In genomic region chr7:76121044-76121443, GRCh38 we compare ENCODE assay signal across 26 cellular contexts.
A peak's percentile ranks its signal among the peaks of the same experiment; 100 is the strongest.
DNase-seq lines count a peak whose midpoint lies in the region; ATAC-seq, FAIRE-seq and TF ChIP-seq lines count a peak whose summit lies in the region.
"Had no signal": no experiment of that assay in that cellular context is flagged by ENCODE, and none has a peak within 500 bp of the region (broad histone marks: within the 10 kb centered on the region; RNA-seq: fewer than 3 reads in every experiment).

No MANE protein-coding gene starts in this region.

- dilution Hi-C loops in keratinocyte (cut with MboI; ENCODE audit: extremely low pct_ligation_motif_present, low sequenced_read_pairs), result no loop called here

- H3K4me3 Mint-ChIP-seq in activated CD8-positive, alpha-beta memory T cell treated with anti-CD3 and anti-CD28 coated beads, Interleukin-2, amount 10 ng/mL, durations not matched to agents 7 days and 5 days, result no peak overlapping the region
- H3K4me3 Mint-ChIP-seq: B cell; CD14-positive monocyte; CD8-positive, alpha-beta memory T cell had no signal

- H3K36me3 ChIP-seq in HepG2 (replicated peaks in 1 of 2; ENCODE audit: control insufficient read depth in 1 of 2, insufficient read depth in 2 of 2, low read length in 2 of 2), result no peaks in the 10 kb centered on the region
- no peaks in the 10 kb centered on the region for H3K36me3 ChIP-seq in right lobe of liver
- H3K36me3 ChIP-seq in Panc1 (ENCODE audit: control insufficient read depth, insufficient read depth, low read length), result no peaks in the 10 kb centered on the region
- H3K36me3 ChIP-seq in keratinocyte (ENCODE audit: control insufficient read depth in 2 of 2, extremely low read depth in 1 of 2, insufficient read depth in 2 of 2, low read length in 2 of 2), result no peaks in the 10 kb centered on the region
- H3K36me3 ChIP-seq: Peyer's patch had no signal

- TF ChIP-seq CTCF in HepG2 (CRISPR knock-in tag; IDR thresholded peaks at IDR 0.05) (no peak), right lobe of liver (IDR thresholded peaks at IDR 0.05) (no peak), Panc1 (IDR thresholded peaks at IDR 0.05) (no peak), keratinocyte (optimal IDR thresholded peaks at IDR 0.05 in 1 of 3, IDR thresholded peaks at IDR 0.05 in 1 of 3, conservative IDR thresholded peaks at IDR 0.05 in 1 of 3; ENCODE audit: extremely low read depth in 1 of 3, insufficient read depth in 2 of 3, low read length in 3 of 3) (no peak)

- peak overlapping the region; percentile 69 for H3K27ac ChIP-seq in HepG2 (ENCODE audit: extremely low read length, insufficient read depth, low read length)
- peak overlapping the region in 1 of 3 donors; percentile 5 for H3K27ac ChIP-seq in right lobe of liver
- H3K27ac ChIP-seq in Panc1 (ENCODE audit: low read length), result peak overlapping the region; percentile 44; the same call in 1 of the 2 replicates
- no peak overlapping the region for H3K27ac ChIP-seq in keratinocyte (ENCODE audit: control insufficient read depth, insufficient read depth, low read length)
- H3K27ac ChIP-seq: HL-60, Peyer's patch, SK-N-MC had no signal

- BruUV-seq in HepG2 (replicated peaks; lab: Mats Ljungman, UMichigan) (no TSS peak), Panc1 (replicated peaks; lab: Mats Ljungman, UMichigan) (no TSS peak)

- H3K4me1 ChIP-seq in HepG2 (ENCODE audit: insufficient read depth, low read length) (peaks cover 82% of the 10 kb centered on the region), right lobe of liver (peaks cover 0 to 36% (median 11%) of the 10 kb centered on the region in 4 donors), Panc1 (ENCODE audit: control insufficient read depth, insufficient read depth, low read length) (peaks cover 4% of the 10 kb centered on the region; the same call in 1 of the 2 replicates), keratinocyte (ENCODE audit: control insufficient read depth, extremely low read depth, insufficient read depth, low read length) (no peaks in the 10 kb centered on the region)
- H3K4me1 ChIP-seq: Peyer's patch had no signal

- ATAC-seq in HepG2 (peak; percentile 45), right lobe of liver (no peak), Panc1 (no peak), HG03439 (IDR thresholded peaks at IDR 0.05; ENCODE audit: unreplicated experiment) (no peak)
- no peak for ATAC-seq in activated CD8-positive, alpha-beta memory T cell treated with anti-CD3 and anti-CD28 coated beads, Interleukin-2, amount 10 ng/mL, durations not matched to agents 7 days and 5 days
- ATAC-seq: HCT116 had no signal

- H3K9me1 ChIP-seq in keratinocyte (ENCODE audit: control insufficient read depth, extremely low read depth, insufficient read depth, low read length), result no peaks in the 10 kb centered on the region

- 33% methylated on average over 3 of the region's 3 CpGs for WGBS in HepG2 (ENCODE audit: low lambda C conversion rate)
- WGBS in right lobe of liver (ENCODE audit: insufficient coverage, low coverage, low lambda C conversion rate, missing lambda C conversion rate), result 62% methylated on average over 3 of the region's 3 CpGs

- H3K9me3 ChIP-seq in HepG2 (ENCODE audit: low read length) (no peaks in the 10 kb centered on the region), right lobe of liver (no peaks in the 10 kb centered on the region), Panc1 (ENCODE audit: control insufficient read depth, insufficient read depth, low read depth, low read length) (no peaks in the 10 kb centered on the region), keratinocyte (ENCODE audit: control insufficient read depth, low read depth, low read length) (no peaks in the 10 kb centered on the region)
- H3K9me3 ChIP-seq: Peyer's patch had no signal

- H3K4me3 ChIP-seq in HepG2 (replicated peaks in 1 of 3; ENCODE audit: insufficient read depth in 1 of 3, low read depth in 2 of 3, low read length in 3 of 3) (no peak overlapping the region), right lobe of liver (no peak overlapping the region), Panc1 (ENCODE audit: low read depth in 2 of 2, low read length in 2 of 2) (no peak overlapping the region), keratinocyte (ENCODE audit: control insufficient read depth in 2 of 3, extremely low read depth in 1 of 3, insufficient read depth in 2 of 3, low read depth in 1 of 3, low read length in 3 of 3) (no peak overlapping the region)
- H3K4me3 ChIP-seq: Peyer's patch, SK-N-MC had no signal

- DNase-seq in HepG2 (ENCODE audit: low spot score) (peak; percentile 54), right lobe of liver (no peak), Panc1 (ENCODE audit: low read depth, low spot score) (no peak), keratinocyte (ENCODE audit: low read depth, low spot score) (no peak), T-helper 1 cell (no peak)
- DNase-seq in activated CD8-positive, alpha-beta memory T cell treated with anti-CD3 and anti-CD28 coated beads, Interleukin-2, amount 10 ng/mL, durations not matched to agents 7 days and 5 days, result no peak
- DNase-seq: CD8-positive, alpha-beta memory T cell; DMS 273 treated with DMSO at 0.1 percent for 48 hours; DND-41; Karpas-422; NCI-H1092 treated with DMSO at 0.1 percent for 48 hours; NCI-H1694; NCI-H2029 treated with DMSO at 0.1 percent for 48 hours; NCI-H446 treated with DMSO at 0.1 percent for 48 hours; NCI-H69; Peyer's patch; SIG-M5; SW 1271 had no signal

- H3K79me2 ChIP-seq in HepG2 (ENCODE audit: insufficient read depth, low read length) (no peaks in the 10 kb centered on the region), keratinocyte (ENCODE audit: control insufficient read depth, insufficient read depth, low read length) (no peaks in the 10 kb centered on the region)

- TF ChIP-seq POLR2A in HepG2 (IDR thresholded peaks at IDR 0.05; ENCODE audit: insufficient read depth in 1 of 2, low read depth in 2 of 2, low read length in 2 of 2) (no peak), right lobe of liver (IDR thresholded peaks at IDR 0.05) (no peak)

- H4K20me1 ChIP-seq in HepG2 (ENCODE audit: insufficient read depth, low read length), result no peaks in the 10 kb centered on the region
- H4K20me1 ChIP-seq in keratinocyte (ENCODE audit: control insufficient read depth, extremely low read depth, insufficient read depth, low read length), result no peaks in the 10 kb centered on the region

- in situ Hi-C loops in HepG2 (cut with HindIII; ENCODE audit: extremely low pct_ligation_motif_present, low pct_unique_long_range_greater_than_20kb), result no loop called here
- in situ Hi-C loops in Panc1 (cut with HindIII; ENCODE audit: low pct_unique_long_range_greater_than_20kb, low sequenced_read_pairs), result no loop called here

- no peak overlapping the region for H3K27ac Mint-ChIP-seq in activated CD8-positive, alpha-beta memory T cell treated with anti-CD3 and anti-CD28 coated beads, Interleukin-2, amount 10 ng/mL, durations not matched to agents 7 days and 5 days
- H3K27ac Mint-ChIP-seq: B cell had no signal

- POLR2A ChIA-PET in HepG2 (lab: Yijun Ruan, JAX), result interaction anchor here (0.7 to 2.5 kb wide), 2 partner anchors 12 to 15 kb away, joined by 4 to 6 read pairs; no protein-coding TSS in a partner anchor
- POLR2A ChIA-PET in Panc1 (lab: Charles Lee), result no interaction called here

- TF ChIP-seq EP300 in HepG2 (IDR thresholded peaks at IDR 0.05; ENCODE audit: low read depth in 2 of 2, low read length in 2 of 2) (no peak), HepG2 (CRISPR knock-in tag; IDR thresholded peaks at IDR 0.05; ENCODE audit: borderline replicate concordance) (no peak)

- peaks cover 3% of the 10 kb centered on the region for H3K4me1 Mint-ChIP-seq in activated CD8-positive, alpha-beta memory T cell treated with anti-CD3 and anti-CD28 coated beads, Interleukin-2, amount 10 ng/mL, durations not matched to agents 7 days and 5 days
- H3K4me1 Mint-ChIP-seq: B cell had no signal

- H3K9ac ChIP-seq in HepG2 (ENCODE audit: insufficient read depth, low read depth, low read length), result peak overlapping the region; percentile 48; the same call in 1 of the 2 replicates
- no peak overlapping the region for H3K9ac ChIP-seq in keratinocyte (ENCODE audit: control insufficient read depth, extremely low read depth, insufficient read depth, low read length)

- no peaks in the 10 kb centered on the region for H3K9me3 Mint-ChIP-seq in activated CD8-positive, alpha-beta memory T cell treated with anti-CD3 and anti-CD28 coated beads, Interleukin-2, amount 10 ng/mL, durations not matched to agents 7 days and 5 days (ENCODE audit: low read depth)
- H3K9me3 Mint-ChIP-seq: CD14-positive monocyte; CD8-positive, alpha-beta memory T cell had no signal

- intact Hi-C loops in HepG2 (cut with micrococcal nuclease; ENCODE audit: unreplicated experiment), result no loop called here
- intact Hi-C loops in right lobe of liver (cut with DNase I), result no loop called here
- intact Hi-C loops in Panc1 (cut with micrococcal nuclease; ENCODE audit: unreplicated experiment), result no loop called here

- H3K36me3 Mint-ChIP-seq in activated CD8-positive, alpha-beta memory T cell treated with anti-CD3 and anti-CD28 coated beads, Interleukin-2, amount 10 ng/mL, durations not matched to agents 7 days and 5 days, result no peaks in the 10 kb centered on the region
- H3K36me3 Mint-ChIP-seq: CD14-positive monocyte; CD8-positive, alpha-beta memory T cell had no signal

- no peak for TF ChIP-seq RAD21 in HepG2 (CRISPR knock-in tag; IDR thresholded peaks at IDR 0.05)

- FAIRE-seq in HepG2 (lab: Jason Lieb, UNC) (no peak), keratinocyte (lab: Jason Lieb, UNC) (no peak)
- FAIRE-seq: GM12892, GM19239 had no signal

- no peaks in the 10 kb centered on the region for H3K27me3 ChIP-seq in HepG2 (ENCODE audit: control insufficient read depth in 1 of 2, insufficient read depth in 2 of 2, low read length in 2 of 2)
- no peaks in the 10 kb centered on the region for H3K27me3 ChIP-seq in right lobe of liver
- H3K27me3 ChIP-seq in Panc1 (ENCODE audit: control insufficient read depth, insufficient read depth, low read length), result no peaks in the 10 kb centered on the region
- no peaks in the 10 kb centered on the region for H3K27me3 ChIP-seq in keratinocyte (ENCODE audit: control insufficient read depth, extremely low read depth, insufficient read depth, low read length)
- H3K27me3 ChIP-seq: Peyer's patch had no signal

- no peaks in the 10 kb centered on the region for H3K27me3 Mint-ChIP-seq in activated CD8-positive, alpha-beta memory T cell treated with anti-CD3 and anti-CD28 coated beads, Interleukin-2, amount 10 ng/mL, durations not matched to agents 7 days and 5 days
- H3K27me3 Mint-ChIP-seq: CD8-positive, alpha-beta memory T cell had no signal

- CTCF ChIA-PET in HepG2 (lab: Yijun Ruan, JAX; ENCODE audit: low intra/inter-chr PET ratio, low total read pairs) (no interaction called here), Panc1 (lab: Charles Lee) (no interaction called here)
- CTCF ChIA-PET in activated CD8-positive, alpha-beta memory T cell treated with anti-CD3 and anti-CD28 coated beads, Interleukin-2, amount 10 ng/mL, durations not matched to agents 7 days and 5 days (lab: Charles Lee), result interaction anchor here (1.2 kb wide), 1 partner anchor 83 kb away, joined by 3 read pairs; no protein-coding TSS in a partner anchor

- peak overlapping the region; percentile 67 for H3K4me2 ChIP-seq in HepG2 (ENCODE audit: low read depth, low read length)
- H3K4me2 ChIP-seq in keratinocyte (ENCODE audit: control insufficient read depth, extremely low read depth, insufficient read depth, low read depth, low read length), result no peak overlapping the region

- H2AFZ ChIP-seq in HepG2 (ENCODE audit: low read length) (peak overlapping the region; percentile 81), keratinocyte (ENCODE audit: control insufficient read depth, low read length) (peak overlapping the region; percentile 1)
